In the genomic region with DNA sequence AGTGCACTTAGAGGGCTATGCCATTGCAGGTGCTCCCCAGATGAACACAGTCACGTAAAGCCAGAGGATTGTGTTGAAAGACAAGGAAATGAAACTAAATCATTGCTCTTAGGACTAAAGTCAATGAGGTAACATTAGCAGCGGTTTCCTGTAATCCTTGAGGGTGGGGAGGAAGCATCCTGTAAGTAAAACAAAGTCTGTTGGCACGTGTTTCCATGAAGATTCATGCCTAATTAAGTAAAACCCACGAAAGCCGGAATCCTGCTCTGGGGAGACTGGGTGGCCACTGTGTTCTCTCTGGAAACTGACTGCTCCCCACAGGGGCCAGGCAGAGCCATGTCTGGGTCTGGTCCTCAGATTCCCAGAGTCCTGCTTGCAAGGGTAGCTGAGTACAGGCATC, we compare ENCODE assay signal across 10 cellular contexts. TPM values are rescaled to one million over a fixed set of nuclear protein-coding genes. Genes with fewer than 3 reads are reported as not detected.
DNase-seq lines count a peak whose midpoint lies in the region; ATAC-seq, FAIRE-seq and TF ChIP-seq lines count a peak whose summit lies in the region.
"Had no signal": no experiment of that assay in that cellular context is flagged by ENCODE, and none has a peak within 500 bp of the region (broad histone marks: within the 10 kb centered on the region; RNA-seq: fewer than 3 reads in every experiment).

No MANE protein-coding gene starts in this region.

- in situ Hi-C loops in brain microvascular endothelial cell (cut with HindIII; ENCODE audit: low pct_ligation_motif_present, low sequenced_read_pairs), result no loop called here

- no peaks in the 10 kb centered on the region for H3K36me3 Mint-ChIP-seq in progenitor cell of endocrine pancreas (ENCODE audit: insufficient read depth)

- no peak overlapping the region for H3K4me3 ChIP-seq in bronchial epithelial cell (ENCODE audit: low read depth, low read length)
- no peak overlapping the region for H3K4me3 ChIP-seq in brain microvascular endothelial cell (ENCODE audit: low read depth, low read length)

- no peak overlapping the region for H3K27ac Mint-ChIP-seq in progenitor cell of endocrine pancreas
- H3K27ac Mint-ChIP-seq: nephron had no signal

- no peak overlapping the region for H3K27ac ChIP-seq in brain microvascular endothelial cell

- peaks cover 10% of the 10 kb centered on the region for H3K27me3 Mint-ChIP-seq in progenitor cell of endocrine pancreas

- H3K9me3 Mint-ChIP-seq in progenitor cell of endocrine pancreas (ENCODE audit: low read depth), result no peaks in the 10 kb centered on the region

- H3K4me3 Mint-ChIP-seq in progenitor cell of endocrine pancreas (ENCODE audit: low read depth), result no peak overlapping the region
- H3K4me3 Mint-ChIP-seq: nephron had no signal

- ATAC-seq in GM18508 (IDR thresholded peaks at IDR 0.05; ENCODE audit: insufficient read depth, unreplicated experiment) (peak; percentile 89), HG03108 (IDR thresholded peaks at IDR 0.05; ENCODE audit: unreplicated experiment) (peak; percentile 80)

- FAIRE-seq in bronchial epithelial cell (lab: Jason Lieb, UNC), result no peak
- FAIRE-seq: TTC549 had no signal

- H3K36me3 ChIP-seq in bronchial epithelial cell (ENCODE audit: control insufficient read depth, insufficient read depth, low read length) (no peaks in the 10 kb centered on the region), brain microvascular endothelial cell (replicated peaks) (no peaks in the 10 kb centered on the region)

- H3K27me3 ChIP-seq in bronchial epithelial cell (ENCODE audit: control insufficient read depth, insufficient read depth, low read length) (no peaks in the 10 kb centered on the region), brain microvascular endothelial cell (replicated peaks) (no peaks in the 10 kb centered on the region)

- H3K4me1 Mint-ChIP-seq in progenitor cell of endocrine pancreas (ENCODE audit: low read depth), result peaks cover 9% of the 10 kb centered on the region
- H3K4me1 Mint-ChIP-seq: nephron had no signal

- no peak for TF ChIP-seq CTCF in bronchial epithelial cell (IDR thresholded peaks at IDR 0.05; ENCODE audit: insufficient read depth, low read length, severe bottlenecking)
- TF ChIP-seq CTCF in progenitor cell of endocrine pancreas (IDR thresholded peaks at IDR 0.05; ENCODE audit: unreplicated experiment), result no peak
- TF ChIP-seq CTCF in brain microvascular endothelial cell (IDR thresholded peaks at IDR 0.05; ENCODE audit: low read depth, low read length, missing control alignments), result no peak

- DNase-seq in A172 (ENCODE audit: low spot score) (peak; percentile 56), bronchial epithelial cell (ENCODE audit: low read depth) (peak; percentile 71), middle frontal gyrus (ENCODE audit: extremely low spot score, low spot score) (no peak), progenitor cell of endocrine pancreas (ENCODE audit: low spot score, unreplicated experiment) (no peak), brain microvascular endothelial cell (no peak), SK-N-DZ (ENCODE audit: low spot score) (no peak)

RNA-seq across cellular contexts. Expression of a gene that starts 18.3 kb away (rescaled TPM):
- not detected in 2 replicates for total RNA-seq in A172 (2014; rRNA removed; shearing (Covaris generic))
- total RNA-seq in bronchial epithelial cell (3.7 and 5.9 TPM in 2 replicates), progenitor cell of endocrine pancreas (0.89 and 1.2 TPM in 2 replicates)
- 0.99 and 4.8 TPM in 2 replicates for polyA plus RNA-seq in SK-N-DZ (2014; cell fraction: cytosol; rRNA removed)
- 0.90 and 1.6 TPM in 2 replicates for polyA plus RNA-seq in SK-N-DZ (2014; cell fraction: nucleus; rRNA removed)

Comparison
In these comparisons a context has a peak if more than half of its experiments do, and no peak if none do; other contexts are left out.
1. DNase-seq: peak in A172 (single experiment) and bronchial epithelial cell (single experiment); none in middle frontal gyrus (single experiment), progenitor cell of endocrine pancreas (single experiment), brain microvascular endothelial cell (single experiment) and SK-N-DZ (single experiment).